In the genomic region with DNA sequence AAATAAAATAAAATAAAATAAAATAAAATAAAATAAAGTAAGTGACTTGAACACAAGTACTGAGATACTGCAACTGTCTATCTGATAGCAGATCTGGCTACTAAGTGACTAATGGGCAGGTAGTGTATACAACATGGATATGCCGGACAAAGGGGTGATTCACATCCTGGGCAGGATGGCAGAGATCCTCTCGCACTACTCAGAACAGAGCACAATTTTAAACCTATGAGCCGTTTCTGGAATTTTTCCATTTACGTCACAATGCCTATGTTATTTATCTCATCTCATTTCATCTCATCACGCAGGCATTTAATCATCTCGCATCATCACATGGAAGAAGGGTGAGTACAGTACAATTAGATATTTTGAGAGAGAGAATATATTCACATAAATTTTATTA, we compare ENCODE assay signal across 20 cellular contexts.
DNase-seq lines count a peak whose midpoint lies in the region; ATAC-seq and TF ChIP-seq lines count a peak whose summit lies in the region.
"Had no signal": no experiment of that assay in that cellular context is flagged by ENCODE, and none has a peak within 500 bp of the region (broad histone marks: within the 10 kb centered on the region; RNA-seq: fewer than 3 reads in every experiment).

No MANE protein-coding gene starts in this region.

- H3K9ac ChIP-seq in mammary epithelial cell (ENCODE audit: insufficient read depth, low read length) = no peak overlapping the region

- dilution Hi-C loops in mammary epithelial cell (cut with HindIII; ENCODE audit: low sequenced_read_pairs) = loop anchor here (10.0 kb wide), 1 partner anchor 175 kb away; no protein-coding TSS in a partner anchor

- H4K20me1 ChIP-seq in mammary epithelial cell (ENCODE audit: insufficient read depth, low read length) = no peaks in the 10 kb centered on the region

- H3K9me3 ChIP-seq in mammary epithelial cell (replicated peaks; ENCODE audit: insufficient read depth, low read length) = no peaks in the 10 kb centered on the region
- H3K9me3 ChIP-seq in SJCRH30 (replicated peaks) = no peaks in the 10 kb centered on the region
- H3K9me3 ChIP-seq in left lung = no peaks in the 10 kb centered on the region
- H3K9me3 ChIP-seq: psoas muscle, upper lobe of left lung had no signal

- H3K27ac ChIP-seq in mammary epithelial cell (ENCODE audit: insufficient read depth, low read depth, low read length) = peak overlapping the region; percentile 95
- H3K27ac ChIP-seq in SJCRH30 = no peak overlapping the region
- H3K27ac ChIP-seq in left lung = no peak overlapping the region
- H3K27ac ChIP-seq: psoas muscle, upper lobe of left lung had no signal

- ATAC-seq in left lung = no peak
- ATAC-seq: activated CD8-positive, alpha-beta memory T cell treated with anti-CD3 and anti-CD28 coated beads, Interleukin-2, amount 10 ng/mL, durations not matched to agents 7 days and 5 days; left cardiac atrium; psoas muscle; stimulated activated effector memory CD8-positive, alpha-beta T cell treated with anti-CD3 and anti-CD28 coated beads, Interleukin-12 subunit alpha, Interleukin-12 subunit beta, amount 100 ng/mL, for 72 hours had no signal

- no TSS peak for BruUV-seq in mammary epithelial cell (replicated peaks; lab: Mats Ljungman, UMichigan)

- peak; percentile 76 for DNase-seq in Daoy (ENCODE audit: low read depth)
- DNase-seq in NCI-H460 (ENCODE audit: extremely low read depth, low read depth) = peak; percentile 92
- peak; percentile 99 for DNase-seq in mammary epithelial cell
- peak; percentile 82 for DNase-seq in kidney epithelial cell (ENCODE audit: low read depth)
- no peak for DNase-seq in cerebellum (ENCODE audit: low spot score)
- no peak for DNase-seq in SJCRH30
- DNase-seq in left lung = no peak
- no peak for DNase-seq in KG1 (lab: John Stamatoyannopoulos, UW)
- DNase-seq: activated CD8-positive, alpha-beta memory T cell treated with anti-CD3 and anti-CD28 coated beads, Interleukin-2, amount 10 ng/mL, durations not matched to agents 7 days and 5 days; activated naive CD4-positive, alpha-beta T cell treated with anti-CD3 and anti-CD28 coated beads, Interleukin-2, amount 10 ng/mL, durations not matched to agents 7 days and 5 days; cortex of kidney; DMS79 treated with DMSO at 0.1 percent for 48 hours; left cardiac atrium; naive B cell; NCI-H2029 treated with DMSO at 0.1 percent for 48 hours; NCI-H82; psoas muscle; stimulated activated CD4-positive, alpha-beta T cell treated with anti-CD3 and anti-CD28 coated beads, Interleukin-4, amount 100 ng/mL, for 1 hour; upper lobe of left lung had no signal

- intact Hi-C loops in mammary epithelial cell (cut with micrococcal nuclease) (no loop called here), left lung (cut with DNase I) (no loop called here)

- 1% methylated on average over 6 of the region's 6 CpGs for WGBS in mammary epithelial cell (ENCODE audit: low coverage, missing lambda C conversion rate)

- no peaks in the 10 kb centered on the region for H3K36me3 ChIP-seq in mammary epithelial cell (ENCODE audit: insufficient read depth, low read length)
- no peaks in the 10 kb centered on the region for H3K36me3 ChIP-seq in kidney epithelial cell (ENCODE audit: control insufficient read depth, insufficient read depth, low read length)
- H3K36me3 ChIP-seq in SJCRH30 = no peaks in the 10 kb centered on the region
- H3K36me3 ChIP-seq in left lung = no peaks in the 10 kb centered on the region
- H3K36me3 ChIP-seq: upper lobe of left lung had no signal

- no peak overlapping the region for H2AFZ ChIP-seq in mammary epithelial cell (ENCODE audit: low read depth, low read length)

- H3K27me3 ChIP-seq in mammary epithelial cell (ENCODE audit: insufficient read depth, low read length) (no peaks in the 10 kb centered on the region), kidney epithelial cell (ENCODE audit: control insufficient read depth, insufficient read depth, low read length) (no peaks in the 10 kb centered on the region), SJCRH30 (no peaks in the 10 kb centered on the region), left lung (peaks cover 0 to 6% of the 10 kb centered on the region in 2 donors)
- H3K27me3 ChIP-seq: upper lobe of left lung had no signal

- H3K4me3 ChIP-seq in mammary epithelial cell (replicated peaks in 1 of 3; ENCODE audit: insufficient read depth in 1 of 3, low read depth in 2 of 3, low read length in 3 of 3) = no peak overlapping the region
- no peak overlapping the region for H3K4me3 ChIP-seq in kidney epithelial cell (ENCODE audit: low read depth, low read length)
- H3K4me3 ChIP-seq in SJCRH30 = no peak overlapping the region
- no peak overlapping the region for H3K4me3 ChIP-seq in left lung
- H3K4me3 ChIP-seq: psoas muscle, upper lobe of left lung had no signal

- CTCF ChIA-PET in mammary epithelial cell (lab: Charles Lee; ENCODE audit: low non-redundant PET) = no interaction called here

- H3K4me1 ChIP-seq in mammary epithelial cell (ENCODE audit: insufficient read depth, low read length) (peaks cover 35% of the 10 kb centered on the region), SJCRH30 (no peaks in the 10 kb centered on the region), left lung (no peaks in the 10 kb centered on the region)
- H3K4me1 ChIP-seq: psoas muscle, upper lobe of left lung had no signal

- TF ChIP-seq CTCF in mammary epithelial cell (conservative IDR thresholded peaks at IDR 0.05 in 1 of 2, IDR thresholded peaks at IDR 0.05 in 1 of 2; ENCODE audit: extremely low read depth in 1 of 2, insufficient read depth in 1 of 2, low read depth in 1 of 2, low read length in 2 of 2) (no peak), kidney epithelial cell (IDR thresholded peaks at IDR 0.05; ENCODE audit: insufficient read depth, low read length, poor library complexity, severe bottlenecking) (no peak), left lung (IDR thresholded peaks at IDR 0.05) (no peak)

- H3K79me2 ChIP-seq in mammary epithelial cell (ENCODE audit: insufficient read depth, low read length) = no peaks in the 10 kb centered on the region

- in situ Hi-C loops in mammary epithelial cell (cut with MboI; ENCODE audit: low sequenced_read_pairs in 2 of 2) = loop anchor here in 1 of 2 donors (10.0 kb wide), 1 partner anchor 175 kb away; no protein-coding TSS in a partner anchor

- no peak overlapping the region for H3K4me2 ChIP-seq in mammary epithelial cell (ENCODE audit: insufficient read depth, low read depth, low read length)

Comparison
In these comparisons a context has a peak if more than half of its experiments do, and no peak if none do; other contexts are left out.
1. DNase-seq: peak in Daoy (single experiment), NCI-H460 (single experiment), mammary epithelial cell (single experiment) and kidney epithelial cell (single experiment); none in cerebellum (single experiment), SJCRH30 (0 of 2), left lung (0 of 2) and KG1 (single experiment).